ENCODE assay signal across 21 cellular contexts in genomic region chr3:194906229-194906629, GRCh38.
DNase-seq lines count a peak whose midpoint lies in the region; ATAC-seq, FAIRE-seq and TF ChIP-seq lines count a peak whose summit lies in the region.
"Had no signal": no experiment of that assay in that cellular context is flagged by ENCODE, and none has a peak within 500 bp of the region (broad histone marks: within the 10 kb centered on the region; RNA-seq: fewer than 3 reads in every experiment).

No MANE protein-coding gene starts in this region.

- no peak overlapping the region for H4K8ac ChIP-seq in mesenchymal stem cell (ENCODE audit: low read length)

- H3K4me1 ChIP-seq in RWPE2 (ENCODE audit: insufficient read depth, poor library complexity, severe bottlenecking) (no peaks in the 10 kb centered on the region), mesenchymal stem cell (ENCODE audit: control insufficient read depth, insufficient read depth, low read depth, low read length) (no peaks in the 10 kb centered on the region)
- H3K4me1 ChIP-seq: gastroesophageal sphincter, testis had no signal

- no peak overlapping the region for H2BK120ac ChIP-seq in mesenchymal stem cell (ENCODE audit: low read depth, low read length)

- H3K79me1 ChIP-seq in mesenchymal stem cell (replicated peaks; ENCODE audit: low read length, poor library complexity, severe bottlenecking) = no peaks in the 10 kb centered on the region

- no peak overlapping the region for H3K23ac ChIP-seq in mesenchymal stem cell (ENCODE audit: low read length in 2 of 2)

- no peaks in the 10 kb centered on the region for H3K36me3 Mint-ChIP-seq in immature natural killer cell
- H3K36me3 Mint-ChIP-seq: brain had no signal

- H2BK5ac ChIP-seq in mesenchymal stem cell (ENCODE audit: low read depth, low read length, poor library complexity, severe bottlenecking) = no peak overlapping the region

- H3K18ac ChIP-seq in mesenchymal stem cell (ENCODE audit: low read depth in 1 of 2, low read length in 2 of 2) = no peak overlapping the region

- no peak overlapping the region for H2AFZ ChIP-seq in mesenchymal stem cell (ENCODE audit: low read depth, low read length)
- H2AFZ ChIP-seq: PC-9 had no signal

- H3K27ac ChIP-seq in RWPE2 (ENCODE audit: poor library complexity, severe bottlenecking) (no peak overlapping the region), mesenchymal stem cell (ENCODE audit: low read length, poor library complexity, severe bottlenecking) (no peak overlapping the region)
- H3K27ac ChIP-seq: gastroesophageal sphincter, PC-9, testis, WERI-Rb-1 had no signal

- peaks cover 1 to 11% (median 5%) of the 10 kb centered on the region in 3 donors for H3K27me3 Mint-ChIP-seq in immature natural killer cell (ENCODE audit: low read depth in 3 of 3)

- H3K27me3 ChIP-seq in RWPE2 (ENCODE audit: insufficient read depth, poor library complexity, severe bottlenecking) (no peaks in the 10 kb centered on the region), mesenchymal stem cell (ENCODE audit: control insufficient read depth in 1 of 2, insufficient read depth in 1 of 2, low read length in 2 of 2) (peaks cover 7 to 13% of the 10 kb centered on the region in 2 experiments)
- H3K27me3 ChIP-seq: gastroesophageal sphincter, testis had no signal

- H3K9ac ChIP-seq in mesenchymal stem cell (ENCODE audit: low read length) = no peak overlapping the region

- H2AK5ac ChIP-seq in mesenchymal stem cell (ENCODE audit: low read length, severe bottlenecking) = no peak overlapping the region

- ATAC-seq in RWPE2 (ENCODE audit: low read depth) = peak; percentile 66; the same call in 2 of the 3 replicates
- peak; percentile 90 for ATAC-seq in esophagus mucosa
- ATAC-seq: gastroesophageal sphincter, right cardiac atrium had no signal

- H3K4me3 ChIP-seq in RWPE2 (ENCODE audit: severe bottlenecking) (no peak overlapping the region), mesenchymal stem cell (ENCODE audit: insufficient read depth in 1 of 2, low read depth in 1 of 2, low read length in 2 of 2) (no peak overlapping the region)
- H3K4me3 ChIP-seq: gastroesophageal sphincter, PC-9, testis had no signal

- no peak overlapping the region for H2BK15ac ChIP-seq in mesenchymal stem cell (ENCODE audit: low read depth, poor library complexity, severe bottlenecking)

- no peaks in the 10 kb centered on the region for H3K9me3 ChIP-seq in RWPE2 (ENCODE audit: severe bottlenecking)
- peaks cover 5% of the 10 kb centered on the region for H3K9me3 ChIP-seq in mesenchymal stem cell (ENCODE audit: control insufficient read depth, low read length)
- H3K9me3 ChIP-seq: gastroesophageal sphincter, testis had no signal

- H3K9me3 Mint-ChIP-seq in immature natural killer cell = peaks cover 0 to 10% (median 0%) of the 10 kb centered on the region in 6 donors

- H3K36me3 ChIP-seq in RWPE2 (ENCODE audit: low read depth) (no peaks in the 10 kb centered on the region), mesenchymal stem cell (ENCODE audit: control insufficient read depth in 1 of 2, insufficient read depth in 2 of 2, low read depth in 1 of 2, low read length in 2 of 2) (no peaks in the 10 kb centered on the region)
- H3K36me3 ChIP-seq: gastroesophageal sphincter, WERI-Rb-1 had no signal

- H3K4ac ChIP-seq in mesenchymal stem cell (ENCODE audit: low read depth in 1 of 2, low read length in 2 of 2) = no peak overlapping the region

- H3K4me2 ChIP-seq in mesenchymal stem cell (ENCODE audit: low read length, poor library complexity, severe bottlenecking) = no peak overlapping the region
- H3K4me2 ChIP-seq: PC-9 had no signal

- WGBS in mesenchymal stem cell = 29% methylated on average over 1 of the region's 4 CpGs

- TF ChIP-seq CTCF in RWPE2 (IDR thresholded peaks at IDR 0.05; ENCODE audit: poor library complexity, severe bottlenecking) = no peak

- DNase-seq in H54 (ENCODE audit: insufficient read length, low spot score) (no peak), RWPE2 (ENCODE audit: low spot score) (no peak), mesenchymal stem cell (peak; percentile 79), T-helper 2 cell (no peak), DMS79 (lab: John Stamatoyannopoulos, UW) (no peak), immature natural killer cell (no peak), DMS114 treated with DMSO at 0.1 percent for 48 hours (lab: John Stamatoyannopoulos, UW; ENCODE audit: unreplicated experiment) (no peak)
- DNase-seq: activated naive CD4-positive, alpha-beta T cell treated with Interleukin-2 at 50 U/mL for 16 hours; DMS153; NCI-H1930; NCI-H510A treated with DMSO at 0.1 percent for 48 hours; right cardiac atrium; stimulated activated CD4-positive, alpha-beta T cell treated with anti-CD3 and anti-CD28 coated beads, Interleukin-2, amount 100 ng/mL, for 24 hours; testis; WERI-Rb-1 had no signal

- no peak overlapping the region for H3K4me3 Mint-ChIP-seq in immature natural killer cell
- H3K4me3 Mint-ChIP-seq: brain, neural crest cell had no signal

- no peak overlapping the region for H2BK12ac ChIP-seq in mesenchymal stem cell (ENCODE audit: low read length in 2 of 2)

- no peak overlapping the region for H3K14ac ChIP-seq in mesenchymal stem cell (ENCODE audit: low read length in 2 of 2)

- peak; percentile 55 for FAIRE-seq in H54 (lab: Jason Lieb, UNC)
- FAIRE-seq: HTR-8/SVneo had no signal

- no peak overlapping the region for H3K27ac Mint-ChIP-seq in immature natural killer cell
- H3K27ac Mint-ChIP-seq: brain had no signal

- no peak overlapping the region for H4K91ac ChIP-seq in mesenchymal stem cell (ENCODE audit: low read length)

- H3K4me1 Mint-ChIP-seq in immature natural killer cell = peaks cover 3 to 4% of the 10 kb centered on the region in 2 donors
- H3K4me1 Mint-ChIP-seq: brain had no signal

- TF ChIP-seq POLR2A in H54 (IDR thresholded peaks at IDR 0.05; ENCODE audit: low read depth, low read length) = no peak
